ENCODE assay signal across 23 cellular contexts in genomic region chr9:107614765-107615164, GRCh38.
"Had no signal": no experiment of that assay in that cellular context is flagged by ENCODE, and none has a peak within 500 bp of the region (broad histone marks: within the 10 kb centered on the region; RNA-seq: fewer than 3 reads in every experiment).

No MANE protein-coding gene starts in this region.

- DNase-seq: activated CD4-positive, alpha-beta T cell treated with anti-CD3 and anti-CD28 coated beads for 48 hours; activated CD4-positive, alpha-beta T cell treated with anti-CD3 and anti-CD28 coated beads, Interleukin-2, amount 50 U/mL, for 48 hours; activated CD8-positive, alpha-beta memory T cell treated with anti-CD3 and anti-CD28 coated beads for 24 hours; activated effector memory CD4-positive, alpha-beta T cell treated with anti-CD3 and anti-CD28 coated beads, Interleukin-2, amount 50 U/mL, for 16 hours; activated naive CD4-positive, alpha-beta T cell treated with anti-CD3 and anti-CD28 coated beads, Interleukin-2, amount 50 U/mL, for 16 hours; amygdala; caudate nucleus; dermis blood vessel endothelial cell; effector CD4-positive, alpha-beta T cell; esophagus squamous epithelium; head of caudate nucleus; hypothalamus; immature natural killer cell; kidney; right lobe of liver; stimulated activated CD4-positive, alpha-beta T cell treated with anti-CD3 and anti-CD28 coated beads, Interleukin-2, amount 100 ng/mL, for 48 hours; stimulated activated naive CD4-positive, alpha-beta T cell treated with Interleukin-2 at 50 U/mL for 16 hours; T-helper 9 cell; testis; trophoblast cell; WERI-Rb-1 had no signal

- H3K27ac ChIP-seq: gastroesophageal sphincter, right lobe of liver, testis, WERI-Rb-1 had no signal

- ATAC-seq: activated CD4-positive, CD25-positive, alpha-beta regulatory T cell treated with anti-CD3 and anti-CD28 coated beads, Interleukin-2, amount 50 U/mL, for 24 hours; gastroesophageal sphincter had no signal

- H3K36me3 ChIP-seq: esophagus squamous epithelium, gastroesophageal sphincter, right lobe of liver, WERI-Rb-1 had no signal

- H3K9me3 ChIP-seq: esophagus squamous epithelium, gastroesophageal sphincter, right lobe of liver, testis had no signal

- H3K27me3 ChIP-seq: gastroesophageal sphincter, right lobe of liver, testis had no signal

- H3K4me3 ChIP-seq: esophagus squamous epithelium, gastroesophageal sphincter, right lobe of liver, testis had no signal

- H3K4me1 ChIP-seq: gastroesophageal sphincter, right lobe of liver, testis had no signal
